ENCODE assay signal across 27 cellular contexts in the genomic region with DNA sequence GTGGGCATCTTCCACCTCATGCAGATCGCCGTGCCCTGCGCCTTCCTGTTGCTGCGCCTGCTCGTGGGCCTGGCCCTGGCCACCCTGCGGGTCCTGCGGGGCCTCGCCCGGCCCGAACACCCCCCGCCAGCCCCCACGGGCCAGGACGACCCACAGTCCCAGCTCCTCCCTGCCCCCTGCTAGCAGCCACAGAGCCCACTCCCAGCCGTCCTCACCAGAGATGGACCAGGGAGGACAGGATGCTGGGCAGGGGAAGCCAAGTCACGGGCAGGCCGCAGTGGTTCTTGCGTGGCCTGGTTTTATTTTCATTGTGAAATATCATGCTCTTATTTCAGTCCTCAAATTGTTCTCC. TPM values are rescaled to one million over a fixed set of nuclear protein-coding genes. Genes with fewer than 3 reads are reported as not detected.
"Had no signal": no experiment of that assay in that cellular context is flagged by ENCODE, and none has a peak within 500 bp of the region (broad histone marks: within the 10 kb centered on the region; RNA-seq: fewer than 3 reads in every experiment).

No MANE protein-coding gene starts in this region.

- H3K9me3 Mint-ChIP-seq: activated CD4-positive, alpha-beta T cell treated with anti-CD3 and anti-CD28 coated beads, Interleukin-2, amount 10 ng/mL, durations not matched to agents 7 days and 5 days; activated CD8-positive, alpha-beta T cell treated with anti-CD3 and anti-CD28 coated beads for 36 hours; activated naive CD8-positive, alpha-beta T cell treated with anti-CD3 and anti-CD28 coated beads, Interleukin-2, amount 10 ng/mL, durations not matched to agents 7 days and 5 days; dendritic cell treated with granulocyte-macrophage colony-stimulating factor and Interleukin-4, amounts not matched to agents 40 ng/mL and 50 ng/mL, for 4 days; natural killer cell treated with Interleukin-12 subunit alpha and Interleukin-12 subunit beta and Interleukin-15 and Interleukin-18, amount 100 ng/mL, for 72 hours; stimulated activated naive B cell treated with anti-CD40 and anti-IgM and Interleukin-4, amounts not matched to agents 10 μg/mL and 1 μg/mL and 100 μg/mL, for 72 hours had no signal

- ATAC-seq: activated CD8-positive, alpha-beta memory T cell treated with anti-CD3 and anti-CD28 coated beads, Interleukin-2, amount 10 ng/mL, durations not matched to agents 7 days and 5 days; activated CD8-positive, alpha-beta T cell treated with anti-CD3 and anti-CD28 coated beads for 36 hours; esophagus mucosa; natural killer cell treated with Interleukin-12 subunit alpha and Interleukin-12 subunit beta and Interleukin-15 and Interleukin-18, amount 100 ng/mL, for 72 hours; pancreas had no signal

- H3K9me3 ChIP-seq: neutrophil, pancreas, testis, vagina had no signal

- H2AFZ ChIP-seq: hepatocyte had no signal

- H3K36me3 ChIP-seq: pancreas had no signal

- H3K27ac ChIP-seq: hepatocyte, neutrophil, pancreas, testis, vagina, VCaP had no signal

- H3K36me3 Mint-ChIP-seq: natural killer cell treated with Interleukin-12 subunit alpha and Interleukin-12 subunit beta and Interleukin-15 and Interleukin-18, amount 100 ng/mL, for 72 hours had no signal

- H3K27me3 ChIP-seq: hepatocyte, neutrophil, pancreas, testis, vagina had no signal

- H3K4me1 ChIP-seq: pancreas, testis had no signal

- H3K4me1 Mint-ChIP-seq: activated CD4-positive, alpha-beta T cell treated with anti-CD3 and anti-CD28 coated beads, Interleukin-2, amount 10 ng/mL, durations not matched to agents 7 days and 5 days; activated CD8-positive, alpha-beta memory T cell treated with anti-CD3 and anti-CD28 coated beads, Interleukin-2, amount 10 ng/mL, durations not matched to agents 7 days and 5 days; activated naive CD8-positive, alpha-beta T cell treated with anti-CD3 and anti-CD28 coated beads, Interleukin-2, amount 10 ng/mL, durations not matched to agents 7 days and 5 days; stimulated activated naive B cell treated with anti-CD40 and anti-IgM and Interleukin-4, amounts not matched to agents 10 μg/mL and 1 μg/mL and 100 μg/mL, for 72 hours had no signal

- H3K4me3 Mint-ChIP-seq: activated CD4-positive, alpha-beta T cell treated with anti-CD3 and anti-CD28 coated beads, Interleukin-2, amount 10 ng/mL, durations not matched to agents 7 days and 5 days; activated CD8-positive, alpha-beta memory T cell treated with anti-CD3 and anti-CD28 coated beads, Interleukin-2, amount 10 ng/mL, durations not matched to agents 7 days and 5 days; activated CD8-positive, alpha-beta T cell treated with anti-CD3 and anti-CD28 coated beads for 36 hours; activated naive CD8-positive, alpha-beta T cell treated with anti-CD3 and anti-CD28 coated beads, Interleukin-2, amount 10 ng/mL, durations not matched to agents 7 days and 5 days; dendritic cell treated with granulocyte-macrophage colony-stimulating factor and Interleukin-4, amounts not matched to agents 40 ng/mL and 50 ng/mL, for 4 days; natural killer cell treated with Interleukin-12 subunit alpha and Interleukin-12 subunit beta and Interleukin-15 and Interleukin-18, amount 100 ng/mL, for 72 hours; stimulated activated naive B cell treated with anti-CD40 and anti-IgM and Interleukin-4, amounts not matched to agents 10 μg/mL and 1 μg/mL and 100 μg/mL, for 72 hours had no signal

- H3K79me2 ChIP-seq: hepatocyte had no signal

- H3K27ac Mint-ChIP-seq: activated CD4-positive, alpha-beta T cell treated with anti-CD3 and anti-CD28 coated beads, Interleukin-2, amount 10 ng/mL, durations not matched to agents 7 days and 5 days; activated CD8-positive, alpha-beta memory T cell treated with anti-CD3 and anti-CD28 coated beads, Interleukin-2, amount 10 ng/mL, durations not matched to agents 7 days and 5 days; activated CD8-positive, alpha-beta T cell treated with anti-CD3 and anti-CD28 coated beads for 36 hours; activated naive CD8-positive, alpha-beta T cell treated with anti-CD3 and anti-CD28 coated beads, Interleukin-2, amount 10 ng/mL, durations not matched to agents 7 days and 5 days; dendritic cell treated with granulocyte-macrophage colony-stimulating factor and Interleukin-4, amounts not matched to agents 40 ng/mL and 50 ng/mL, for 4 days; natural killer cell treated with Interleukin-12 subunit alpha and Interleukin-12 subunit beta and Interleukin-15 and Interleukin-18, amount 100 ng/mL, for 72 hours; stimulated activated naive B cell treated with anti-CD40 and anti-IgM and Interleukin-4, amounts not matched to agents 10 μg/mL and 1 μg/mL and 100 μg/mL, for 72 hours had no signal

- H3K4me3 ChIP-seq: hepatocyte, pancreas, testis, vagina had no signal

- H3K27me3 Mint-ChIP-seq: activated CD4-positive, alpha-beta T cell treated with anti-CD3 and anti-CD28 coated beads, Interleukin-2, amount 10 ng/mL, durations not matched to agents 7 days and 5 days; activated CD8-positive, alpha-beta memory T cell treated with anti-CD3 and anti-CD28 coated beads, Interleukin-2, amount 10 ng/mL, durations not matched to agents 7 days and 5 days; activated CD8-positive, alpha-beta T cell treated with anti-CD3 and anti-CD28 coated beads for 36 hours; activated naive CD8-positive, alpha-beta T cell treated with anti-CD3 and anti-CD28 coated beads, Interleukin-2, amount 10 ng/mL, durations not matched to agents 7 days and 5 days; dendritic cell treated with granulocyte-macrophage colony-stimulating factor and Interleukin-4, amounts not matched to agents 40 ng/mL and 50 ng/mL, for 4 days; natural killer cell treated with Interleukin-12 subunit alpha and Interleukin-12 subunit beta and Interleukin-15 and Interleukin-18, amount 100 ng/mL, for 72 hours; stimulated activated naive B cell treated with anti-CD40 and anti-IgM and Interleukin-4, amounts not matched to agents 10 μg/mL and 1 μg/mL and 100 μg/mL, for 72 hours had no signal

- FAIRE-seq: endothelial cell of umbilical vein, pancreas had no signal

- DNase-seq: activated CD4-positive, alpha-beta T cell treated with anti-CD3 and anti-CD28 coated beads, Interleukin-2, amount 10 ng/mL, durations not matched to agents 7 days and 5 days; activated CD4-positive, CD25-positive, alpha-beta regulatory T cell treated with anti-CD3 and anti-CD28 coated beads, Interleukin-2, amount 50 U/mL, for 72 hours; activated CD8-positive, alpha-beta memory T cell treated with anti-CD3 and anti-CD28 coated beads, Interleukin-2, amount 10 ng/mL, durations not matched to agents 7 days and 5 days; activated CD8-positive, alpha-beta T cell treated with anti-CD3 and anti-CD28 coated beads for 36 hours; activated gamma-delta T cell treated with Interleukin-2 at 50 U/mL for 16 hours; activated naive CD8-positive, alpha-beta T cell treated with anti-CD3 and anti-CD28 coated beads, Interleukin-2, amount 10 ng/mL, durations not matched to agents 7 days and 5 days; activated T-cell treated with anti-CD3 and anti-CD28 coated beads for 4 hours; amniotic stem cell; effector CD8-positive, alpha-beta T cell; foreskin melanocyte; glutamatergic neuron; midbrain; stimulated activated CD4-positive, alpha-beta T cell treated with anti-CD3 and anti-CD28 coated beads, Interleukin-2, amount 100 ng/mL, for 48 hours; stimulated activated CD8-positive, alpha-beta memory T cell treated with anti-CD3 and anti-CD28 coated beads, Interleukin-4, amount 100 ng/mL, for 48 hours; stimulated activated naive B cell treated with anti-CD40 and anti-IgM and Interleukin-4, amounts not matched to agents 10 μg/mL and 1 μg/mL and 100 μg/mL, for 72 hours; SW 1271; testis; trophoblast cell had no signal

- H3K4me2 ChIP-seq: hepatocyte had no signal

RNA-seq across cellular contexts. Expression of a gene that starts 34.9 kb away (rescaled TPM):
- total RNA-seq: activated CD8-positive, alpha-beta memory T cell treated with anti-CD3 and anti-CD28 coated beads, Interleukin-2, amount 10 ng/mL, durations not matched to agents 7 days and 5 days; endothelial cell of umbilical vein; esophagus mucosa had no signal
